8 cellular contexts compared by ENCODE assay signal in genomic region chr10:79084012-79084971, GRCh38. TPM values are rescaled to one million over a fixed set of nuclear protein-coding genes. Genes with fewer than 3 reads are reported as not detected.
A peak's percentile ranks its signal among the peaks of the same experiment; 100 is the strongest.
DNase-seq lines count a peak whose midpoint lies in the region; ATAC-seq and TF ChIP-seq lines count a peak whose summit lies in the region.

No MANE protein-coding gene starts in this region.

- intact Hi-C loops in transverse colon (cut with DNase I; ENCODE audit: low total_unique reads) = no loop called here

- H3K27me3 Mint-ChIP-seq in effector memory CD8-positive, alpha-beta T cell = no peaks in the 10 kb centered on the region

- no peak for TF ChIP-seq POLR2A in transverse colon (IDR thresholded peaks at IDR 0.05)

- H3K9me3 ChIP-seq in transverse colon (no peaks in the 10 kb centered on the region), BE2C (no peaks in the 10 kb centered on the region)

- H3K36me3 ChIP-seq in transverse colon (no peaks in the 10 kb centered on the region), BE2C (0 out of 2 replicates have a peak, but pooled peaks cover 2% of the 10 kb centered on the region)

- no peak overlapping the region for H3K4me3 Mint-ChIP-seq in effector memory CD8-positive, alpha-beta T cell

- H3K4me3 ChIP-seq in transverse colon = no peak overlapping the region
- no peak overlapping the region for H3K4me3 ChIP-seq in BE2C (ENCODE audit: low read depth, low read length)

- H3K4me1 Mint-ChIP-seq in effector memory CD8-positive, alpha-beta T cell (ENCODE audit: low read depth in 2 of 2) = peaks cover 10 to 41% of the 10 kb centered on the region in 2 donors

- H3K27me3 ChIP-seq in transverse colon (no peaks in the 10 kb centered on the region), BE2C (no peaks in the 10 kb centered on the region)

- H3K27ac Mint-ChIP-seq in effector memory CD8-positive, alpha-beta T cell = peak overlapping the region in 1 of 2 donors; percentile 49

- H3K27ac ChIP-seq in transverse colon = peak overlapping the region; percentile 96 to 99 (median 98)

- H3K9me3 Mint-ChIP-seq in effector memory CD8-positive, alpha-beta T cell = no peaks in the 10 kb centered on the region

- no peak for TF ChIP-seq CTCF in transverse colon (IDR thresholded peaks at IDR 0.05)
- no peak for TF ChIP-seq CTCF in BE2C (IDR thresholded peaks at IDR 0.05; ENCODE audit: low read depth, low read length)

- no peaks in the 10 kb centered on the region for H3K36me3 Mint-ChIP-seq in effector memory CD8-positive, alpha-beta T cell (ENCODE audit: insufficient read depth)

- H3K4me1 ChIP-seq in transverse colon = peaks cover 84 to 100% (median 91%) of the 10 kb centered on the region in 4 donors
- H3K4me1 ChIP-seq in BE2C = peaks cover 29% of the 10 kb centered on the region

- peak; percentile 64 for TF ChIP-seq EP300 in transverse colon (IDR thresholded peaks at IDR 0.05; ENCODE audit: low read depth)

- peak; percentile 74 for DNase-seq in AG08396 (ENCODE audit: low spot score)
- peak; percentile 85 for DNase-seq in H4 (ENCODE audit: low spot score)
- peak; percentile 47 for DNase-seq in SIG-M5 (lab: John Stamatoyannopoulos, UW)
- peak in 1 of 3 experiments; percentile 19 for DNase-seq in effector memory CD8-positive, alpha-beta T cell
- DNase-seq in lung microvascular endothelial cell (ENCODE audit: low read depth in 2 of 2) = peak; percentile 96 to 97
- DNase-seq in transverse colon = peak; percentile 91
- DNase-seq in BE2C = no peak

- 30 to 34% methylated on average over 2 to 9 of the region's 9 CpGs for WGBS in transverse colon (ENCODE audit: low coverage in 1 of 2), 2 donors

- peak; percentile 60 for ATAC-seq in effector memory CD8-positive, alpha-beta T cell (replicated peaks)
- ATAC-seq in GM19463 (IDR thresholded peaks at IDR 0.05; ENCODE audit: unreplicated experiment) = no peak

- in situ Hi-C loops in transverse colon (cut with MboI; ENCODE audit: low pct_ligation_motif_present in 1 of 4, low pct_unique_long_range_greater_than_20kb in 1 of 4, low sequenced_read_pairs in 3 of 4) = no loop called here

RNA-seq across cellular contexts. Expression of gene ZMIZ1, which starts 15.5 kb away (rescaled TPM):
- total RNA-seq in H4 (2014; rRNA removed; shearing (Covaris generic)) = 10.9 and 13.5 TPM in 2 replicates
- total RNA-seq in lung microvascular endothelial cell (9.4 and 14.7 TPM in 2 replicates), transverse colon (100 to 1,000 TPM in 1 of 4 donors, 10 to 100 TPM in 3; 32.0 to 108 (median 63.0) TPM)
- 175 TPM for polyA plus RNA-seq in BE2C (2012; ENCODE audit: insufficient read depth, insufficient read length, low read depth)
